Comparison of ENCODE assay signal across 27 cellular contexts in genomic region chr22:40571887-40572286, GRCh38.
"Had no signal": no experiment of that assay in that cellular context is flagged by ENCODE, and none has a peak within 500 bp of the region (broad histone marks: within the 10 kb centered on the region; RNA-seq: fewer than 3 reads in every experiment).

No MANE protein-coding gene starts in this region.

- H3K27me3 Mint-ChIP-seq: stimulated activated memory B cell treated with anti-CD40 and anti-IgM and Interleukin-4, amounts not matched to agents 10 μg/mL and 1 μg/mL and 100 μg/mL, for 72 hours; stimulated activated naive CD8-positive, alpha-beta T cell treated with anti-CD3 and anti-CD28 coated beads, Interleukin-15, amount 100 ng/mL, for 72 hours; stimulated activated naive CD8-positive, alpha-beta T cell treated with anti-CD3 and anti-CD28 coated beads, Interleukin-15, Interleukin-2, amounts not matched to agents 100 ng/mL and 50 ng/mL, for 24 hours; type B pancreatic cell had no signal

- H3K27ac ChIP-seq: suprapubic skin, testis, thoracic aorta, thyroid gland, transverse colon, upper lobe of left lung, upper lobe of right lung, vagina had no signal

- H3K4me3 ChIP-seq: stomach, suprapubic skin, testis, thoracic aorta, thyroid gland, tibial artery, tibial nerve, transverse colon, upper lobe of left lung, upper lobe of right lung, uterus, vagina had no signal

- H3K36me3 Mint-ChIP-seq: stimulated activated effector memory CD8-positive, alpha-beta T cell treated with anti-CD3 and anti-CD28 coated beads, Interleukin-12 subunit alpha, Interleukin-12 subunit beta, amount 100 ng/mL, for 72 hours had no signal

- H3K4me1 ChIP-seq: suprapubic skin, testis, upper lobe of right lung had no signal

- ATAC-seq: stimulated activated effector memory CD8-positive, alpha-beta T cell treated with anti-CD3 and anti-CD28 coated beads, Interleukin-12 subunit alpha, Interleukin-12 subunit beta, amount 100 ng/mL, for 72 hours; stimulated activated memory B cell treated with anti-CD40 and anti-IgM and Interleukin-4, amounts not matched to agents 10 μg/mL and 1 μg/mL and 100 μg/mL, for 72 hours; stimulated activated naive CD8-positive, alpha-beta T cell treated with anti-CD3 and anti-CD28 coated beads, Interleukin-15, amount 100 ng/mL, for 72 hours; stimulated activated naive CD8-positive, alpha-beta T cell treated with anti-CD3 and anti-CD28 coated beads, Interleukin-15, Interleukin-2, amounts not matched to agents 100 U/mL and 50 U/mL, for 24 hours; upper lobe of right lung had no signal

- H3K4me3 Mint-ChIP-seq: stimulated activated effector memory CD8-positive, alpha-beta T cell treated with anti-CD3 and anti-CD28 coated beads, Interleukin-12 subunit alpha, Interleukin-12 subunit beta, amount 100 ng/mL, for 72 hours; stimulated activated memory B cell treated with anti-CD40 and anti-IgM and Interleukin-4, amounts not matched to agents 10 μg/mL and 1 μg/mL and 100 μg/mL, for 72 hours; stimulated activated naive CD8-positive, alpha-beta T cell treated with anti-CD3 and anti-CD28 coated beads, Interleukin-15, amount 100 ng/mL, for 72 hours; stimulated activated naive CD8-positive, alpha-beta T cell treated with anti-CD3 and anti-CD28 coated beads, Interleukin-15, Interleukin-2, amounts not matched to agents 100 ng/mL and 50 ng/mL, for 24 hours; type B pancreatic cell had no signal

- H3K36me3 ChIP-seq: stomach, suprapubic skin, thoracic aorta, thyroid gland, tibial artery, transverse colon, upper lobe of left lung, upper lobe of right lung, uterus, vagina had no signal

- H3K9me3 Mint-ChIP-seq: stimulated activated effector memory CD8-positive, alpha-beta T cell treated with anti-CD3 and anti-CD28 coated beads, Interleukin-12 subunit alpha, Interleukin-12 subunit beta, amount 100 ng/mL, for 72 hours; stimulated activated naive CD8-positive, alpha-beta T cell treated with anti-CD3 and anti-CD28 coated beads, Interleukin-15, amount 100 ng/mL, for 72 hours had no signal

- DNase-seq: stimulated activated CD4-positive, alpha-beta T cell treated with anti-CD3 and anti-CD28 coated beads, Interleukin-2, amount 100 ng/mL, for 48 hours; stimulated activated CD4-positive, alpha-beta T cell treated with anti-CD3 and anti-CD28 coated beads, Interleukin-4, amount 100 ng/mL, for 1 hour; stimulated activated CD4-positive, alpha-beta T cell treated with anti-CD3 and anti-CD28 coated beads, Interleukin-4, amount 100 ng/mL, for 24 hours; stimulated activated CD4-positive, alpha-beta T cell treated with anti-CD3 and anti-CD28 coated beads, Interleukin-4, amount 100 ng/mL, for 4 hours; stimulated activated CD8-positive, alpha-beta memory T cell treated with anti-CD3 and anti-CD28 coated beads, Interleukin-4, amount 100 ng/mL, for 48 hours; stimulated activated naive CD4-positive, alpha-beta T cell; stimulated activated naive CD4-positive, alpha-beta T cell treated with Interleukin-2 at 50 U/mL for 16 hours; stimulated activated naive CD8-positive, alpha-beta T cell treated with anti-CD3 and anti-CD28 coated beads, Interleukin-15, amount 100 ng/mL, for 72 hours; stimulated activated naive CD8-positive, alpha-beta T cell treated with anti-CD3 and anti-CD28 coated beads, Interleukin-15, Interleukin-2, amounts not matched to agents 100 U/mL and 50 U/mL, for 24 hours; stomach; substantia nigra; testis; thyroid gland; tibial artery; transverse colon; trophoblast cell; upper lobe of left lung; upper lobe of right lung; uterus had no signal

- H3K27ac Mint-ChIP-seq: stimulated activated effector memory CD8-positive, alpha-beta T cell treated with anti-CD3 and anti-CD28 coated beads, Interleukin-12 subunit alpha, Interleukin-12 subunit beta, amount 100 ng/mL, for 72 hours; stimulated activated naive CD8-positive, alpha-beta T cell treated with anti-CD3 and anti-CD28 coated beads, Interleukin-15, Interleukin-2, amounts not matched to agents 100 ng/mL and 50 ng/mL, for 24 hours; type B pancreatic cell had no signal

- H3K9me3 ChIP-seq: stomach, testis, thoracic aorta, thyroid gland, tibial artery, upper lobe of left lung, upper lobe of right lung, uterus had no signal
